In genomic region chr9:121812159-121812735, GRCh38 we compare ENCODE assay signal across 2 cellular contexts.
TF ChIP-seq lines count a peak whose summit lies in the region.

No MANE protein-coding gene starts in this region.

TF ChIP-seq in H1, 55 proteins besides CTCF, POLR2A, EP300 and RAD21:
- TF ChIP-seq KDM1A (IDR thresholded peaks at IDR 0.05; ENCODE audit: borderline replicate concordance, low read length) (no peak), KDM5A (IDR thresholded peaks at IDR 0.05; ENCODE audit: low read length) (no peak), YY1 (IDR thresholded peaks at IDR 0.05; ENCODE audit: low read depth, low read length) (no peak), BACH1 (IDR thresholded peaks at IDR 0.05; ENCODE audit: low read length) (no peak), BCL11A (IDR thresholded peaks at IDR 0.05; ENCODE audit: low read depth in 2 of 2, low read length in 2 of 2) (no peak), TAF1 (IDR thresholded peaks at IDR 0.05; ENCODE audit: low read depth, low read length) (no peak), TCF12 (IDR thresholded peaks at IDR 0.05; ENCODE audit: low read depth, low read length) (no peak), CBX5 (IDR thresholded peaks at IDR 0.05; ENCODE audit: low read depth, low read length) (no peak), NRF1 (IDR thresholded peaks at IDR 0.05; ENCODE audit: low read depth, low read length) (no peak), ATF2 (IDR thresholded peaks at IDR 0.05; ENCODE audit: low read length) (no peak), CHD2 (IDR thresholded peaks at IDR 0.05; ENCODE audit: low read length) (no peak), PHF8 (conservative IDR thresholded peaks at IDR 0.05; ENCODE audit: low read depth, low read length) (no peak)

TF ChIP-seq in HEK293T, 16 proteins besides CTCF, POLR2A, EP300 and RAD21:
- TF ChIP-seq CTBP1 (IDR thresholded peaks at IDR 0.05; ENCODE audit: borderline replicate concordance): no peak
- no peak for TF ChIP-seq NFRKB (IDR thresholded peaks at IDR 0.05)
- no peak for TF ChIP-seq LEF1 (IDR thresholded peaks at IDR 0.05; ENCODE audit: borderline replicate concordance)
- no peak for TF ChIP-seq FOXK2 (IDR thresholded peaks at IDR 0.05)
- no peak for TF ChIP-seq SUZ12 (IDR thresholded peaks at IDR 0.05)
- no peak for TF ChIP-seq L3MBTL2 (conservative IDR thresholded peaks at IDR 0.05)
- no peak for TF ChIP-seq ARNT (IDR thresholded peaks at IDR 0.05)
- no peak for TF ChIP-seq SP1 (IDR thresholded peaks at IDR 0.05)
- no peak for TF ChIP-seq BHLHE40 (IDR thresholded peaks at IDR 0.05; ENCODE audit: borderline replicate concordance)
- TF ChIP-seq HDGF (IDR thresholded peaks at IDR 0.05; ENCODE audit: borderline replicate concordance): no peak
- no peak for TF ChIP-seq ELF4 (IDR thresholded peaks at IDR 0.05)
- no peak for TF ChIP-seq FOXM1 (IDR thresholded peaks at IDR 0.05; ENCODE audit: borderline replicate concordance)
- no peak for TF ChIP-seq TARDBP (IDR thresholded peaks at IDR 0.05)
- no peak for TF ChIP-seq ZNF384 (IDR thresholded peaks at IDR 0.05)
- no peak for TF ChIP-seq PKNOX1 (IDR thresholded peaks at IDR 0.05)
- no peak for TF ChIP-seq FOXA1 (IDR thresholded peaks at IDR 0.05)
